18 cellular contexts compared by ENCODE assay signal in the genomic region with DNA sequence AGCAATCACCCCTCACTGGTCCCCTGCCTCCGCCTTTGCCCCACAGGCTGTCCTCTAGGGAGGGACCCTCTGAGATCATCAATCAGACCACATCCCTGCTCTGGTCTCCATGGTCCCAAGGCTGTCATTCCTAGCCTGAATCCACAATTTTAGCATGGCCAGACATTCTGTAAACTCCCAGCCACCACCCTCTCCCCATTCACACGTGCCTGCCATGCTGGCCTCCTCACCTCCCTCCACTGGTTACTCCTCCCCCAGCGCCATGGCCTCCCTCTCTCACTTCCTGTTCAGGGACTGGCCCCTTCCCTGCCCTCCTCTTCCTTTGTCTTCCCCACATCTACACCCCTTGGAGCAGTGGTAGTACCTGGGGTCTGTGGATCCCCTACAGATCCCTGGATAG.
"Had no signal": no experiment of that assay in that cellular context is flagged by ENCODE, and none has a peak within 500 bp of the region (broad histone marks: within the 10 kb centered on the region; RNA-seq: fewer than 3 reads in every experiment).

No MANE protein-coding gene starts in this region.

- H3K36me3 Mint-ChIP-seq: activated naive CD8-positive, alpha-beta T cell treated with anti-CD3 and anti-CD28 coated beads for 36 hours; natural killer cell had no signal

- H3K4me1 Mint-ChIP-seq: activated B cell treated with CpG ODN at 0.5 μM for 24 hours; activated naive CD8-positive, alpha-beta T cell treated with anti-CD3 and anti-CD28 coated beads for 36 hours had no signal

- ATAC-seq: activated T-cell treated with anti-CD3 and anti-CD28 coated beads, Interleukin-2, amount 50 U/mL, for 72 hours; heart right ventricle; natural killer cell had no signal

- H3K9me3 ChIP-seq: esophagus squamous epithelium, heart right ventricle, neutrophil, thyroid gland had no signal

- H3K36me3 ChIP-seq: cardiac muscle cell, esophagus squamous epithelium, heart right ventricle, neutrophil, thyroid gland had no signal

- H3K4me1 ChIP-seq: heart right ventricle, parathyroid adenoma, thyroid gland had no signal

- H3K79me2 ChIP-seq: parathyroid adenoma had no signal

- H3K27ac Mint-ChIP-seq: activated B cell treated with CpG ODN at 0.5 μM for 24 hours; activated naive CD8-positive, alpha-beta T cell treated with anti-CD3 and anti-CD28 coated beads for 36 hours; activated T-cell treated with anti-CD3 and anti-CD28 coated beads, Interleukin-2, amount 50 U/mL, for 72 hours; natural killer cell had no signal

- H3K27me3 ChIP-seq: cardiac muscle cell, thyroid gland had no signal

- H3K9ac ChIP-seq: parathyroid adenoma had no signal

- H3K4me3 ChIP-seq: cardiac muscle cell, esophagus squamous epithelium, heart right ventricle, thyroid gland had no signal

- H3K27ac ChIP-seq: cardiac muscle cell, esophagus squamous epithelium, heart right ventricle, neutrophil, parathyroid adenoma, thyroid gland had no signal

- H3K27me3 Mint-ChIP-seq: activated naive CD8-positive, alpha-beta T cell treated with anti-CD3 and anti-CD28 coated beads for 36 hours had no signal

- H2AFZ ChIP-seq: parathyroid adenoma had no signal

- DNase-seq: activated B cell treated with CpG ODN at 0.5 μM for 24 hours; activated CD4-positive, alpha-beta T cell treated with anti-CD3 and anti-CD28 coated beads for 48 hours; activated gamma-delta T cell treated with Interleukin-2 at 50 U/mL for 16 hours; activated naive CD8-positive, alpha-beta T cell treated with anti-CD3 and anti-CD28 coated beads for 36 hours; activated T-cell treated with anti-CD3 and anti-CD28 coated beads, Interleukin-2, amount 50 U/mL, for 72 hours; amygdala; dermis blood vessel endothelial cell; effector memory CD4-positive, alpha-beta T cell; esophagus squamous epithelium; heart right ventricle; natural killer cell; stimulated activated CD4-positive, alpha-beta T cell treated with anti-CD3 and anti-CD28 coated beads, Interleukin-2, amount 100 ng/mL, for 24 hours; stimulated activated naive CD4-positive, alpha-beta T cell treated with Interleukin-2 at 50 U/mL for 16 hours; T-helper 2 cell; thyroid gland had no signal

- H3K4me3 Mint-ChIP-seq: activated B cell treated with CpG ODN at 0.5 μM for 24 hours; activated naive CD8-positive, alpha-beta T cell treated with anti-CD3 and anti-CD28 coated beads for 36 hours; activated T-cell treated with anti-CD3 and anti-CD28 coated beads, Interleukin-2, amount 50 U/mL, for 72 hours; natural killer cell had no signal

- H3K9me3 Mint-ChIP-seq: activated B cell treated with CpG ODN at 0.5 μM for 24 hours; activated naive CD8-positive, alpha-beta T cell treated with anti-CD3 and anti-CD28 coated beads for 36 hours; activated T-cell treated with anti-CD3 and anti-CD28 coated beads, Interleukin-2, amount 50 U/mL, for 72 hours; natural killer cell had no signal
